ENCODE assay signal across 8 cellular contexts in the genomic region with DNA sequence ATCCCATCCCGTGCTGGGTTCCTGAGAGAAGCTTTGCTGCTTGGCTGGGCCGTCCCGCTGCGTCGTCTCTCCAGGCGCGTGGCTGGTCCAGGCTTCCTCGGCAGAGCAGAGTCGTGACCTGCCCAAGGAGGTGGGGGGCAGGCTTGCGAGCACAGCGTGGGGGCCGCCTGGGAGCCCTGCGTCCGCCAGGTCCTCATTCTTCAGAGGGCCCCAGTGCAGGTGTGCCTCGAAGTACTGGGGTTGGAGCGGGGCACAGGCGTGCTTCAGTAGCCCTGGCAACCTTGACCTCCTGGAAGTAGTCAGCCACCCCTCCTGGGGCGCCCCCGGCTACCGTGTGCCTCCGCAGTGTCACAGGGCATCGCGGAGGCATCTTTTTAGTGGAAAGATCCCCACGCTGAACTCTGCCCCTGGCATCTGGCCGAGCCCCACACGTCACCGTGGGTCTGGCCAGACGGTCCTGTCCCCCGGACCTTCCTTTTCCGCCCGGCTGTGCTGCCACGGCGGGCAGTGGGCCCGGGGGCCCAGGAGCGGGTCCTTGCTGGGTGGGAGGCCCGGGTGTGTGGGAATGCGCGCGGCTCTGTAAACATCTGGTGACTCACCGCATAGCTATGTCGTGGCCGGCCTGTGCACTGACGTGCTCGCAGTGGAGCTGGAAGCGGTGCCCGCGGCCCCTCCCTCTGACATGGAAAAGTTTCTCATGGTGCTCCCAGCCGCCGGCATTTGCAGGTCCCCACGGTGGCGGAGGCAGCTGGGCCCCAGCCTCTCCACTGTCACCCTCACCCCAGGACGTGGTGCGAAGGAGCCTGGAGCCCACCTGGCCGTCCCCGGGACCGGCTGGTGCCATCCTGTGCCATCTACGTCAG. TPM values are rescaled to one million over a fixed set of nuclear protein-coding genes. Genes with fewer than 3 reads are reported as not detected.
DNase-seq lines count a peak whose midpoint lies in the region; ATAC-seq and TF ChIP-seq lines count a peak whose summit lies in the region.

No MANE protein-coding gene starts in this region.

- no peaks in the 10 kb centered on the region for H3K9me3 Mint-ChIP-seq in CD8-positive, alpha-beta T cell

- intact Hi-C loops in CD8-positive, alpha-beta T cell (cut with DNase I, micrococcal nuclease): loop anchor here (10.0 kb wide), 2 partner anchors 662 to 978 kb away; a partner anchor contains a TSS
- intact Hi-C loops in Panc1 (cut with micrococcal nuclease; ENCODE audit: unreplicated experiment): loop anchor here (2.0 kb wide), 1 partner anchor 32 kb away; a partner anchor contains a TSS
- intact Hi-C loops in esophagus muscularis mucosa (cut with DNase I): no loop called here
- intact Hi-C loops in aorta (cut with DNase I): no loop called here

- H3K4me3 Mint-ChIP-seq in CD8-positive, alpha-beta T cell: no peak overlapping the region

- no peak overlapping the region for H3K4me3 ChIP-seq in CD8-positive, alpha-beta T cell (ENCODE audit: low read depth, low read length)
- peak overlapping the region; percentile 52 to 70 for H3K4me3 ChIP-seq in Panc1 (ENCODE audit: low read depth in 2 of 2, low read length in 2 of 2)
- H3K4me3 ChIP-seq in esophagus muscularis mucosa: peak overlapping the region; percentile 63 to 70 (median 65)
- H3K4me3 ChIP-seq in aorta (ENCODE audit: low read length in 2 of 2): peak overlapping the region; percentile 32 to 36

- peak; percentile 73 for TF ChIP-seq EP300 in esophagus muscularis mucosa (IDR thresholded peaks at IDR 0.05)

- peaks cover 25% of the 10 kb centered on the region for H3K4me1 ChIP-seq in CD8-positive, alpha-beta T cell (ENCODE audit: insufficient read depth, low read length)
- H3K4me1 ChIP-seq in Panc1 (ENCODE audit: control insufficient read depth, insufficient read depth, low read length): peaks cover 67% of the 10 kb centered on the region
- H3K4me1 ChIP-seq in esophagus muscularis mucosa: peaks cover 50 to 69% (median 67%) of the 10 kb centered on the region in 4 donors
- no peaks in the 10 kb centered on the region for H3K4me1 ChIP-seq in aorta (ENCODE audit: control insufficient read depth in 1 of 2, insufficient read depth in 2 of 2, low read length in 2 of 2)

- H3K27ac ChIP-seq in CD8-positive, alpha-beta T cell (ENCODE audit: low read depth, low read length): no peak overlapping the region
- peak overlapping the region; percentile 88 for H3K27ac ChIP-seq in Panc1 (ENCODE audit: low read length)
- H3K27ac ChIP-seq in esophagus muscularis mucosa (replicated peaks in 1 of 4): peak overlapping the region; percentile 97 to 99 (median 97)
- peak overlapping the region; percentile 88 to 99 for H3K27ac ChIP-seq in aorta (ENCODE audit: low read depth in 1 of 2, low read length in 2 of 2)

- H3K36me3 Mint-ChIP-seq in CD8-positive, alpha-beta T cell: peaks cover 34% of the 10 kb centered on the region

- no peaks in the 10 kb centered on the region for H3K9me3 ChIP-seq in CD8-positive, alpha-beta T cell (ENCODE audit: low read length)
- H3K9me3 ChIP-seq in Panc1 (ENCODE audit: control insufficient read depth, insufficient read depth, low read depth, low read length): no peaks in the 10 kb centered on the region
- H3K9me3 ChIP-seq in esophagus muscularis mucosa: no peaks in the 10 kb centered on the region
- H3K9me3 ChIP-seq in aorta (ENCODE audit: control insufficient read depth, low read length): no peaks in the 10 kb centered on the region

- no peaks in the 10 kb centered on the region for H3K27me3 Mint-ChIP-seq in CD8-positive, alpha-beta T cell (ENCODE audit: low read depth)

- no peaks in the 10 kb centered on the region for H3K36me3 ChIP-seq in CD8-positive, alpha-beta T cell (ENCODE audit: insufficient read depth, low read length)
- H3K36me3 ChIP-seq in Panc1 (ENCODE audit: control insufficient read depth, insufficient read depth, low read length): peaks cover 3% of the 10 kb centered on the region; the same call in 1 of the 2 replicates
- peaks cover 28 to 47% (median 36%) of the 10 kb centered on the region in 4 donors for H3K36me3 ChIP-seq in esophagus muscularis mucosa
- peaks cover 0 to 8% of the 10 kb centered on the region in 2 donors for H3K36me3 ChIP-seq in aorta (ENCODE audit: control insufficient read depth in 1 of 2, insufficient read depth in 2 of 2, low read length in 1 of 2)

- TF ChIP-seq CTCF in CD8-positive, alpha-beta T cell (IDR thresholded peaks at IDR 0.05): no peak
- TF ChIP-seq CTCF in Panc1 (IDR thresholded peaks at IDR 0.05): no peak
- TF ChIP-seq CTCF in esophagus muscularis mucosa (IDR thresholded peaks at IDR 0.05): no peak
- TF ChIP-seq CTCF in GM10248 (IDR thresholded peaks at IDR 0.05; ENCODE audit: control extremely low read depth, extremely low read depth, low read depth, missing control alignments): no peak

- BruUV-seq in Panc1 (replicated peaks; lab: Mats Ljungman, UMichigan): no TSS peak

- CTCF ChIA-PET in CD8-positive, alpha-beta T cell (lab: Charles Lee): interaction anchor here (0.7 to 1.4 kb wide), 2 partner anchors 8 to 63 kb away, joined by 3 to 4 read pairs; no protein-coding TSS in a partner anchor
- CTCF ChIA-PET in Panc1 (lab: Charles Lee) (interaction anchor here (1.0 to 1.1 kb wide), 2 partner anchors 30 to 34 kb away, joined by 3 to 5 read pairs; no protein-coding TSS in a partner anchor), GM10248 (lab: Yijun Ruan, JAX) (interaction anchor here (1.0 kb wide), 1 partner anchor 63 kb away, joined by 3 read pairs; no protein-coding TSS in a partner anchor)

- H3K27ac Mint-ChIP-seq in CD8-positive, alpha-beta T cell: peak overlapping the region; percentile 72

- POLR2A ChIA-PET in CD8-positive, alpha-beta T cell (lab: Charles Lee): no interaction called here
- POLR2A ChIA-PET in Panc1 (lab: Charles Lee): interaction anchor here (0.5 to 1.1 kb wide), 3 partner anchors 9 to 71 kb away, joined by 3 to 5 read pairs (median 4); no protein-coding TSS in a partner anchor
- POLR2A ChIA-PET in GM10248 (lab: Yijun Ruan, JAX): no interaction called here

- no peak for ATAC-seq in CD8-positive, alpha-beta T cell
- ATAC-seq in Panc1: peak; percentile 82
- peak; percentile 92 for ATAC-seq in aorta (ENCODE audit: low FRiP score)
- no peak for ATAC-seq in GM19023 (IDR thresholded peaks at IDR 0.05; ENCODE audit: unreplicated experiment)
- ATAC-seq in HG03460 (IDR thresholded peaks at IDR 0.05; ENCODE audit: unreplicated experiment): no peak

- peaks cover 29% of the 10 kb centered on the region for H3K4me1 Mint-ChIP-seq in CD8-positive, alpha-beta T cell (ENCODE audit: low read depth)

- peak; percentile 15 for TF ChIP-seq POLR2A in esophagus muscularis mucosa (IDR thresholded peaks at IDR 0.05; ENCODE audit: low read depth)

- 31% methylated on average over 19 of the region's 57 CpGs for WGBS in esophagus muscularis mucosa
- WGBS in aorta, 2 donors: 4 to 5% methylated on average over 54 to 57 of the region's 57 CpGs

- in situ Hi-C loops in Panc1 (cut with HindIII; ENCODE audit: low pct_unique_long_range_greater_than_20kb, low sequenced_read_pairs): no loop called here

- no peak for DNase-seq in CD8-positive, alpha-beta T cell
- DNase-seq in Panc1 (ENCODE audit: low read depth, low spot score) (no peak), esophagus muscularis mucosa (ENCODE audit: extremely low spot score) (peak; percentile 99), mucosa of gallbladder (ENCODE audit: low spot score) (peak; percentile 96), aorta (peak; percentile 97 to 98), GM10248 (ENCODE audit: extremely low spot score) (no peak)

- no peaks in the 10 kb centered on the region for H3K27me3 ChIP-seq in CD8-positive, alpha-beta T cell (ENCODE audit: insufficient read depth, low read length)
- H3K27me3 ChIP-seq in Panc1 (ENCODE audit: control insufficient read depth, insufficient read depth, low read length) (no peaks in the 10 kb centered on the region), esophagus muscularis mucosa (no peaks in the 10 kb centered on the region), aorta (ENCODE audit: control insufficient read depth in 1 of 2, insufficient read depth in 2 of 2, low read length in 1 of 2) (no peaks in the 10 kb centered on the region)

RNA-seq across cellular contexts. Expression of a gene that starts 6.5 kb away (rescaled TPM):
- 10 to 100 TPM; 48.7 to 49.8 TPM for total RNA-seq in CD8-positive, alpha-beta T cell
- total RNA-seq in Panc1 (2021; ENCODE audit: unreplicated experiment): 125 TPM
- polyA plus RNA-seq in Panc1 (2012; ENCODE audit: insufficient read length): 120 TPM
- 100 to 1,000 TPM in 1 of 4 donors, 10 to 100 TPM in 3; 61.5 to 104 (median 83.0) TPM for total RNA-seq in esophagus muscularis mucosa
- 56.6 TPM for total RNA-seq in mucosa of gallbladder
- 100 to 1,000 TPM in 1 of 2 donors, 10 to 100 TPM in 1; 86.3 to 131 TPM for total RNA-seq in aorta
- polyA plus RNA-seq in aorta: 100 to 1,000 TPM in 1 of 2 donors, 10 to 100 TPM in 1; 85.4 to 106 TPM

RNA-seq across cellular contexts. Expression of a gene that starts 19.0 kb away (rescaled TPM):
- not detected for total RNA-seq in CD8-positive, alpha-beta T cell
- total RNA-seq in Panc1 (2021; ENCODE audit: unreplicated experiment) (9.2 TPM), esophagus muscularis mucosa (under 1 TPM in 2 of 4 donors, not detected in 2; 0.23 to 0.42 TPM), mucosa of gallbladder (39.8 TPM), aorta (under 1 TPM in 1 of 2 donors, not detected in 1; 0.06 TPM)
- polyA plus RNA-seq in Panc1 (2012; ENCODE audit: insufficient read length): 13.7 TPM
- polyA plus RNA-seq in aorta: 1 to 10 TPM in 1 of 2 donors, under 1 TPM in 1; 0.84 to 6.1 TPM

RNA-seq across cellular contexts. Expression of a gene that starts 32.8 kb away (rescaled TPM):
- 100 to 1,000 TPM; 106 to 113 TPM for total RNA-seq in CD8-positive, alpha-beta T cell
- total RNA-seq in Panc1 (2021; ENCODE audit: unreplicated experiment) (173 TPM), esophagus muscularis mucosa (10 to 100 TPM; 33.1 to 80.3 (median 48.0) TPM), mucosa of gallbladder (108 TPM), aorta (10 to 100 TPM; 56.4 to 77.9 TPM)
- polyA plus RNA-seq in Panc1 (2012; ENCODE audit: insufficient read length): 196 TPM
- polyA plus RNA-seq in aorta: 100 to 1,000 TPM in 1 of 2 donors, 10 to 100 TPM in 1; 17.2 to 109 TPM

RNA-seq across cellular contexts. Expression of a gene that starts 32.8 kb away (rescaled TPM):
- 10 to 100 TPM; 20.9 to 21.0 TPM for total RNA-seq in CD8-positive, alpha-beta T cell
- 59.4 TPM for total RNA-seq in Panc1 (2021; ENCODE audit: unreplicated experiment)
- polyA plus RNA-seq in Panc1 (2012; ENCODE audit: insufficient read length): 81.5 TPM
- 10 to 100 TPM; 26.8 to 33.2 (median 29.3) TPM for total RNA-seq in esophagus muscularis mucosa
- total RNA-seq in mucosa of gallbladder: 23.7 TPM
- total RNA-seq in aorta: 10 to 100 TPM; 14.1 to 18.9 TPM
- 10 to 100 TPM; 42.9 to 45.2 TPM for polyA plus RNA-seq in aorta

Comparison
In these comparisons a context has a peak if more than half of its experiments do, and no peak if none do; other contexts are left out.
1. ATAC-seq: peak in Panc1 (single experiment) and aorta (single experiment); none in CD8-positive, alpha-beta T cell (single experiment), GM19023 (single experiment) and HG03460 (single experiment).
2. DNase-seq: peak in esophagus muscularis mucosa (single experiment), mucosa of gallbladder (single experiment) and aorta (2 of 2); none in CD8-positive, alpha-beta T cell (0 of 7), Panc1 (single experiment) and GM10248 (single experiment).
3. intact Hi-C loops: an anchor here in CD8-positive, alpha-beta T cell (10.0 kb wide) and Panc1 (2.0 kb wide); none called in esophagus muscularis mucosa and aorta.